In the genomic region with DNA sequence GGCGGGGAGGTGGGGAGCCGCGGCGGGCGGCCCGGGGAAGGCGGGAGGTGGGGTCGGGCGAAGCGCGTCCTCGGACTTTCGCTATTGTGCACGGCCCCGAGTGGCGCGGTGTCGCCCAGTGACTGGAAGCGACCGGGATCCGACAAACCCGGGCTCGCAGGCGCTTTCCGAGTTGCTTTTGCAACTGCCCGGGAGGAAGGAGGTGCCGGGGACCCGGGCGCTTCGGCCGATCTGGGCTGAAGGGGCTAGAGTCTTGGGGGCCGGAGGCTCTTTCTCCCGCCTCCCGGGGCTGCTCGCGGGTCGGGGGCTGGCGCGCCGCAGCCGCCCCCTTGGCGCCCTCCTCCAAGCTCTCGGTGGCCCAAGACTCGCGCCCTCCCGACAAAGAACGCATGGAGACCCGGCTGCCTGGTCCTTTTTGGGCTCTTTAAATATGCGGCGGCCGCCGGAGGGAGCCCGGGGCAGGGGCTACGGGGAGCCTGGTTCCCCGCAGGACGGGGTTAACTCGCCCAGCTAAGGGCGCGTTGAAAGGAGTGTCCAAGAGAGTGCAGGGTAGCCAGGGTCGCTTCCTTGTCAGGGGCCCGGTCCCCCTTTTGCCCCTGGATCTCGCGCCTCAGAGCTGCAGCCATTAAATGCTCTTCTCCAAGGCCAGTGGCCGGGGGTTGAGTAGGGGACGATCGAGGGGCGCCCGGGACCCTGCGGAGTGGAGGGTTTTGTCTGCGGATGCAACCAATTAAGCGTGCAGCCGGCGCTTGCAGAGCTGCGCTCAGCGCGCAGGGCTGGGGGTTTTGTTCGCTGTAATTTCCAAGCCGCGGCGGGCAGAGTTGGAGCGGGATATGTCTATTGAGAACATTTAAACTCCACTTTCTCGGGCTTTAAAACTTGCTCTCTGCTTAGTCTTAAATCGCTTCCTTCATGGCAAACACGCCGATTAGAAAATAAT, we compare ENCODE assay signal across 8 cellular contexts. TPM values are rescaled to one million over a fixed set of nuclear protein-coding genes. Genes with fewer than 3 reads are reported as not detected.
DNase-seq lines count a peak whose midpoint lies in the region; ATAC-seq and TF ChIP-seq lines count a peak whose summit lies in the region.

No MANE protein-coding gene starts in this region.

- H3K4me1 ChIP-seq in ACC112 (ENCODE audit: control insufficient read depth, insufficient read depth, low read length, unreplicated experiment) (peaks cover 21% of the 10 kb centered on the region), heart left ventricle (peaks cover 0 to 36% (median 20%) of the 10 kb centered on the region in 12 donors), trophoblast cell (ENCODE audit: control insufficient read depth in 1 of 2, insufficient read depth in 2 of 2, low read length in 2 of 2) (peaks cover 0 to 9% of the 10 kb centered on the region in 2 experiments)

- TF ChIP-seq CTCF in activated B cell treated with CpG ODN at 0.5 μM for 24 hours (IDR thresholded peaks at IDR 0.05) (no peak), heart left ventricle (IDR thresholded peaks at IDR 0.05) (peak in 1 of 12 donors; percentile 10)

- H3K79me2 ChIP-seq in ACC112 (ENCODE audit: control insufficient read depth, insufficient read depth, low read length, unreplicated experiment) (peaks cover 77% of the 10 kb centered on the region), trophoblast cell (ENCODE audit: control insufficient read depth, insufficient read depth, low read length, poor library complexity) (peaks cover 24% of the 10 kb centered on the region)

- peak overlapping the region; percentile 88 for H2BK120ac ChIP-seq in trophoblast cell (ENCODE audit: insufficient read depth, low read length, poor library complexity)

- peaks cover 54% of the 10 kb centered on the region for H3K27me3 Mint-ChIP-seq in activated B cell treated with CpG ODN at 0.5 μM for 24 hours

- DNase-seq in activated B cell treated with CpG ODN at 0.5 μM for 24 hours (peak; percentile 15), heart left ventricle (peak; percentile 10 to 68 (median 27)), trophoblast cell (peak in 1 of 2 donors; percentile 21), NCI-H1694 (lab: John Stamatoyannopoulos, UW) (no peak), T-helper 9 cell (no peak), Ammon's horn (ENCODE audit: low spot score) (no peak)

- H4K91ac ChIP-seq in trophoblast cell (ENCODE audit: low read depth, low read length): peak overlapping the region; percentile 56

- peak overlapping the region; percentile 25 for H3K4ac ChIP-seq in trophoblast cell (ENCODE audit: low read depth, low read length)

- peaks cover 3% of the 10 kb centered on the region for H3K9me3 Mint-ChIP-seq in activated B cell treated with CpG ODN at 0.5 μM for 24 hours

- ATAC-seq in GM19351 (IDR thresholded peaks at IDR 0.05; ENCODE audit: unreplicated experiment) (peak; percentile 18), activated B cell treated with CpG ODN at 0.5 μM for 24 hours (ENCODE audit: low read depth) (no peak), heart left ventricle (peak in 2 of 4 donors; percentile 29 to 35)

- H3K27ac ChIP-seq in ACC112 (ENCODE audit: low read depth, low read length) (peak overlapping the region; percentile 89), heart left ventricle (no peak overlapping the region), trophoblast cell (ENCODE audit: low read depth, low read length) (peak overlapping the region; percentile 85)

- peaks cover 55% of the 10 kb centered on the region for H3K36me3 ChIP-seq in ACC112 (ENCODE audit: insufficient read depth, low read length)
- no peaks in the 10 kb centered on the region for H3K36me3 ChIP-seq in heart left ventricle
- H3K36me3 ChIP-seq in trophoblast cell (ENCODE audit: control insufficient read depth in 1 of 2, insufficient read depth in 2 of 2, low read length in 2 of 2): no peaks in the 10 kb centered on the region

- POLR2A ChIA-PET in activated B cell treated with CpG ODN at 0.5 μM for 24 hours (lab: Charles Lee): no interaction called here

- no peaks in the 10 kb centered on the region for H3K9me3 ChIP-seq in heart left ventricle
- H3K9me3 ChIP-seq in trophoblast cell (ENCODE audit: insufficient read depth, low read depth, low read length): no peaks in the 10 kb centered on the region

- H3K36me3 Mint-ChIP-seq in activated B cell treated with CpG ODN at 0.5 μM for 24 hours (ENCODE audit: low read depth): no peaks in the 10 kb centered on the region

- peak overlapping the region; percentile 87 for H4K8ac ChIP-seq in trophoblast cell (ENCODE audit: low read depth, low read length)

- peak overlapping the region; percentile 73 for H4K12ac ChIP-seq in trophoblast cell (ENCODE audit: low read depth, low read length)

- no peak overlapping the region for H2AFZ ChIP-seq in ACC112 (ENCODE audit: low read length, unreplicated experiment)
- peak overlapping the region; percentile 65 for H2AFZ ChIP-seq in trophoblast cell (ENCODE audit: insufficient read depth, low read length, poor library complexity)

- CTCF ChIA-PET in activated B cell treated with CpG ODN at 0.5 μM for 24 hours (lab: Charles Lee): no interaction called here

- peaks cover 29% of the 10 kb centered on the region for H3K4me1 Mint-ChIP-seq in activated B cell treated with CpG ODN at 0.5 μM for 24 hours

- peak overlapping the region; percentile 72 for H3K14ac ChIP-seq in trophoblast cell (ENCODE audit: low read length)

- H2BK12ac ChIP-seq in trophoblast cell (ENCODE audit: low read length): peak overlapping the region; percentile 1

- peak overlapping the region; percentile 86 for H3K4me3 ChIP-seq in ACC112 (ENCODE audit: low read depth, low read length)
- H3K4me3 ChIP-seq in heart left ventricle: peak overlapping the region; percentile 42 to 75 (median 56)
- peak overlapping the region; percentile 100 for H3K4me3 ChIP-seq in trophoblast cell (ENCODE audit: low read depth, low read length)

- H3K27me3 ChIP-seq in ACC112 (ENCODE audit: insufficient read depth, low read length): no peaks in the 10 kb centered on the region
- peaks cover 4 to 82% (median 45%) of the 10 kb centered on the region in 9 donors for H3K27me3 ChIP-seq in heart left ventricle
- H3K27me3 ChIP-seq in trophoblast cell (ENCODE audit: insufficient read depth, low read length): peaks cover 6% of the 10 kb centered on the region

- peak overlapping the region; percentile 91 for H3K18ac ChIP-seq in trophoblast cell (ENCODE audit: low read length)

- intact Hi-C loops in activated B cell treated with CpG ODN at 0.5 μM for 24 hours (cut with micrococcal nuclease) (no loop called here), heart left ventricle (cut with DNase I) (loop anchor here in 2 of 10 donors (10.0 kb wide), 2 partner anchors 159 to 259 kb away; no protein-coding TSS in a partner anchor)

- H3K27ac Mint-ChIP-seq in activated B cell treated with CpG ODN at 0.5 μM for 24 hours: no peak overlapping the region

- 1 to 2% (median 1%) methylated on average over 35 to 85 of the region's 85 CpGs for WGBS in heart left ventricle, 4 donors
- no CpG with 5 or more reads among the region's 85 CpGs for WGBS in trophoblast cell (ENCODE audit: extremely low coverage, insufficient coverage, insufficient read length)

- H2BK5ac ChIP-seq in trophoblast cell (ENCODE audit: low read depth, low read length, poor library complexity): peak overlapping the region; percentile 66

- H3K4me2 ChIP-seq in trophoblast cell (ENCODE audit: low read length): peak overlapping the region; percentile 81

- peak overlapping the region; percentile 99 for H3K9ac ChIP-seq in trophoblast cell (ENCODE audit: low read length)

- H3K23ac ChIP-seq in trophoblast cell (ENCODE audit: low read length): no peak overlapping the region

- no peak for TF ChIP-seq POLR2A in heart left ventricle (IDR thresholded peaks at IDR 0.05)

- H3K79me1 ChIP-seq in trophoblast cell (ENCODE audit: low read length): peaks cover 27% of the 10 kb centered on the region

- peak overlapping the region; percentile 79 for H2AK5ac ChIP-seq in trophoblast cell (ENCODE audit: low read length)

- H3K4me3 Mint-ChIP-seq in activated B cell treated with CpG ODN at 0.5 μM for 24 hours: peak overlapping the region; percentile 46

RNA-seq across cellular contexts. Expression of gene HMGA2, which starts 1.6 kb away (rescaled TPM):
- total RNA-seq in activated B cell treated with CpG ODN at 0.5 μM for 24 hours: not detected in 2 replicates
- under 1 TPM in 4 of 9 donors, not detected in 5; 0.05 to 0.32 (median 0.09) TPM for total RNA-seq in heart left ventricle
- under 1 TPM in 1 of 2 donors, not detected in 1; 0.28 TPM for polyA plus RNA-seq in heart left ventricle
- 268 and 276 TPM in 2 replicates for polyA plus RNA-seq in trophoblast cell (2013)

Comparison
In these comparisons a context has a peak if more than half of its experiments do, and no peak if none do; other contexts are left out.
1. H3K27ac ChIP-seq: peak in ACC112 (single experiment) and trophoblast cell (single experiment); none in heart left ventricle (0 of 12).
2. DNase-seq: peak in activated B cell treated with CpG ODN at 0.5 μM for 24 hours (single experiment) and heart left ventricle (5 of 5); none in NCI-H1694 (single experiment), T-helper 9 cell (single experiment) and Ammon's horn (single experiment).
3. Peak in every context shown above with its lines, with median percentiles within 50 percentile points of each other: H3K4me3 ChIP-seq.